8 cellular contexts compared by ENCODE assay signal in the genomic region with DNA sequence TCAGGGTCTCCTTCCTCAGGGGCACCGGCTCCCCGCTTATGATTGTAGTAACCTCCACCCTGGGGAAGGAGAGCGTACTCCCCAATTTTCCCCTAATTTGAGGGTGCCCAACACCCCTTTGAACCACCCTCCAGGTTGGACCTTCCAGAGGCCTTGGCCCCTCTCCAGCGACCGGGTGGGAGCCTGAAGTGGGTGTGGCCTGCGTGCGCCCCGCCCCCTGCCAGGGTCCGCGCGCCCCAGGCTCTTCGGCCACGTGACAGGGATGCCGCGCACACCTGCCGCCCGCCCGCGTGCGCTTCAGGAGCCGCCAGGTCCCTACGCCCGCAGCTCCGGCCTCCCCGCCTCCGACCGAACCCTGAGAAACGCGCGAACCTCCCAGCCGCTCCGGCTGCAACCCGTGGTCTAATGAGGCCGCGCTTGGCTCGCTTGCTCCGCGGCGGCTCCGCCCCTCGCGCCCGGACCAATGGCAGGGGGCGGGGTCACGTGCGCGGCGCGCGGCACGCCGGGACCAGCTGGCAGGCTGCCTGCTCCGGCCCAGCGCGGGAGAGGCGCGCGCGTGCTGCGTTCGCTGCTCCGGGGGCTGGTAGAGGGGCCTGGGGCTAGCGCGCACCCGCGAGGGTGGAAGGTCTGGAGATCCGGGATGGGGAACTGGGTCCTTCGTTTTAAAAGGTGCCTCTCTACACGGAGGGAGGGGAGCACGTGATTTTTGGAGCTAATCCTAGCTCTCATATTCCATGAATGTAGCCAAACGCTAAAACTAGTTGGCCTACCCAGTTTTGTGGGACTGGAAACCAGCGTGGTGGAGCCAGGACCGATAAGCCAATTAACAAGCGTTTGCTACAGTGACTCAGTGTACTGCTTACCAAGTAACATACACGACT. TPM values are rescaled to one million over a fixed set of nuclear protein-coding genes. Genes with fewer than 3 reads are reported as not detected.
A peak's percentile ranks its signal among the peaks of the same experiment; 100 is the strongest.
DNase-seq lines count a peak whose midpoint lies in the region; ATAC-seq and FAIRE-seq lines count a peak whose summit lies in the region.

A gene (minus strand): TSS at position 404 of the 881 bp plus-strand sequence. CDS start 618 bp downstream, outside the sequence.

- DNase-seq in C1 segment of cervical spinal cord (lab: John Stamatoyannopoulos, UW), result peak; percentile 38 to 92 (median 78)
- DNase-seq in HTR-8/SVneo (ENCODE audit: insufficient read length, low spot score), result peak; percentile 82
- DNase-seq in NT2/D1 (ENCODE audit: low read depth, low spot score), result peak; percentile 71
- DNase-seq in activated CD8-positive, alpha-beta memory T cell treated with anti-CD3 and anti-CD28 coated beads, Interleukin-2, amount 10 ng/mL, durations not matched to agents 7 days and 5 days, result peak; percentile 93
- peak; percentile 69 to 78 for DNase-seq in stimulated activated CD8-positive, alpha-beta memory T cell treated with anti-CD3 and anti-CD28 coated beads, Interleukin-15, amount 100 ng/mL, for 4 hours (ENCODE audit: low read depth in 2 of 2)

- H3K27me3 Mint-ChIP-seq in activated CD8-positive, alpha-beta memory T cell treated with anti-CD3 and anti-CD28 coated beads, Interleukin-2, amount 10 ng/mL, durations not matched to agents 7 days and 5 days, result no peaks in the 10 kb centered on the region

- H3K27ac ChIP-seq in mesodermal cell (ENCODE audit: low read depth, low read length, severe bottlenecking), result no peak within 1 kb of the TSS

- peaks cover 5% of the 10 kb centered on the region for H3K4me1 ChIP-seq in NT2/D1 (ENCODE audit: insufficient read depth, insufficient read length)
- no peaks in the 10 kb centered on the region for H3K4me1 ChIP-seq in endocrine pancreas (ENCODE audit: control insufficient read depth, insufficient read depth, low read length)
- no peaks in the 10 kb centered on the region for H3K4me1 ChIP-seq in mesodermal cell (ENCODE audit: control insufficient read depth, insufficient read depth, low read length, poor library complexity, severe bottlenecking)

- H3K27me3 ChIP-seq in NT2/D1 (ENCODE audit: insufficient read depth, insufficient read length), result no peaks in the 10 kb centered on the region
- H3K27me3 ChIP-seq in endocrine pancreas (ENCODE audit: control insufficient read depth, insufficient read depth, low read length), result no peaks in the 10 kb centered on the region

- H3K36me3 ChIP-seq in NT2/D1 (ENCODE audit: insufficient read depth, insufficient read length, low read length) (peaks cover 45% of the 10 kb centered on the region), endocrine pancreas (ENCODE audit: control insufficient read depth, insufficient read depth, low read length) (no peaks in the 10 kb centered on the region), mesodermal cell (ENCODE audit: control insufficient read depth, insufficient read depth, low read length) (peaks cover 17% of the 10 kb centered on the region)

- H3K4me1 Mint-ChIP-seq in activated CD8-positive, alpha-beta memory T cell treated with anti-CD3 and anti-CD28 coated beads, Interleukin-2, amount 10 ng/mL, durations not matched to agents 7 days and 5 days, result peaks cover 21% of the 10 kb centered on the region

- CTCF ChIA-PET in activated CD8-positive, alpha-beta memory T cell treated with anti-CD3 and anti-CD28 coated beads, Interleukin-2, amount 10 ng/mL, durations not matched to agents 7 days and 5 days (lab: Charles Lee), result interaction anchor here (0.8 to 1.7 kb wide), 9 partner anchors 12 to 268 kb away, joined by 3 to 6 read pairs (median 3); a partner anchor contains a TSS

- H3K4me3 ChIP-seq in NT2/D1 (ENCODE audit: insufficient read length, low read depth), result peak within 1 kb of the TSS; percentile 46
- no peak within 1 kb of the TSS for H3K4me3 ChIP-seq in endocrine pancreas (ENCODE audit: control insufficient read depth, insufficient read depth, low read length)
- peak within 1 kb of the TSS; percentile 37 for H3K4me3 ChIP-seq in mesodermal cell (ENCODE audit: extremely low read depth, insufficient read depth, low read length, poor library complexity, severe bottlenecking)

- peak within 1 kb of the TSS; percentile 65 for H3K27ac Mint-ChIP-seq in activated CD8-positive, alpha-beta memory T cell treated with anti-CD3 and anti-CD28 coated beads, Interleukin-2, amount 10 ng/mL, durations not matched to agents 7 days and 5 days

- H3K9me3 ChIP-seq in NT2/D1 (ENCODE audit: insufficient read depth, low read length) (peaks cover 5% of the 10 kb centered on the region; the same call in 1 of the 2 replicates), endocrine pancreas (ENCODE audit: control insufficient read depth, low read length) (no peaks in the 10 kb centered on the region), mesodermal cell (ENCODE audit: control insufficient read depth, low read length) (no peaks in the 10 kb centered on the region)

- H3K36me3 Mint-ChIP-seq in activated CD8-positive, alpha-beta memory T cell treated with anti-CD3 and anti-CD28 coated beads, Interleukin-2, amount 10 ng/mL, durations not matched to agents 7 days and 5 days, result peaks cover 14% of the 10 kb centered on the region

- H3K4me3 Mint-ChIP-seq in activated CD8-positive, alpha-beta memory T cell treated with anti-CD3 and anti-CD28 coated beads, Interleukin-2, amount 10 ng/mL, durations not matched to agents 7 days and 5 days, result peak within 1 kb of the TSS; percentile 65

- ATAC-seq in GM19372 (IDR thresholded peaks at IDR 0.05; ENCODE audit: low read depth, unreplicated experiment), result peak; percentile 83
- ATAC-seq in activated CD8-positive, alpha-beta memory T cell treated with anti-CD3 and anti-CD28 coated beads, Interleukin-2, amount 10 ng/mL, durations not matched to agents 7 days and 5 days, result peak; percentile 99

- H3K9ac ChIP-seq in NT2/D1 (ENCODE audit: insufficient read length, low read depth) (peak within 1 kb of the TSS; percentile 72), endocrine pancreas (ENCODE audit: control insufficient read depth, insufficient read depth, low read length) (peak within 1 kb of the TSS; percentile 40)

- 12 to 13% methylated on average over 51 to 70 of the region's 75 CpGs for WGBS in mesodermal cell (ENCODE audit: insufficient coverage in 2 of 2), 2 experiments

- FAIRE-seq in HTR-8/SVneo (lab: Jason Lieb, UNC), result peak; percentile 64

- H3K9me3 Mint-ChIP-seq in activated CD8-positive, alpha-beta memory T cell treated with anti-CD3 and anti-CD28 coated beads, Interleukin-2, amount 10 ng/mL, durations not matched to agents 7 days and 5 days (ENCODE audit: low read depth), result no peaks in the 10 kb centered on the region

RNA-seq across cellular contexts. Expression of the gene that starts here (rescaled TPM):
- total RNA-seq in activated CD8-positive, alpha-beta memory T cell treated with anti-CD3 and anti-CD28 coated beads, Interleukin-2, amount 10 ng/mL, durations not matched to agents 7 days and 5 days, result 10 to 100 TPM; 11.9 to 12.1 TPM
- 6.3 TPM for polyA plus RNA-seq in mesodermal cell (2013, experiment 1 of 2)
- polyA plus RNA-seq in mesodermal cell (2013, experiment 2 of 2), result 4.8 TPM
